In genomic region chr10:20890009-20890408, GRCh38 we compare ENCODE assay signal across 1 cellular context.
TF ChIP-seq lines count a peak whose summit lies in the region.

No MANE protein-coding gene starts in this region.

TF ChIP-seq in HEK293, 187 proteins besides CTCF, POLR2A, EP300 and RAD21 (continued from another document and continues in another):
- TF ChIP-seq ZBTB10 (tag by site-specific recombination; IDR thresholded peaks at IDR 0.05) (no peak), ZFP41 (tag by site-specific recombination; IDR thresholded peaks at IDR 0.05; ENCODE audit: borderline replicate concordance) (no peak), SCRT1 (tag by site-specific recombination; IDR thresholded peaks at IDR 0.05; ENCODE audit: borderline replicate concordance) (peak; percentile 53; the same call in 1 of the 2 replicates), KLF9 (tag by site-specific recombination; IDR thresholded peaks at IDR 0.05; ENCODE audit: low read depth) (no peak), ZEB2 (tag by site-specific recombination; IDR thresholded peaks at IDR 0.05) (no peak), ZNF639 (tag by site-specific recombination; IDR thresholded peaks at IDR 0.05) (peak; percentile 68), ZNF658 (tag by site-specific recombination; IDR thresholded peaks at IDR 0.05) (no peak), ZNF394 (tag by site-specific recombination; IDR thresholded peaks at IDR 0.05; ENCODE audit: borderline replicate concordance) (no peak), PATZ1 (tag by site-specific recombination; IDR thresholded peaks at IDR 0.05) (no peak), ZNF76 (tag by site-specific recombination; IDR thresholded peaks at IDR 0.05; ENCODE audit: borderline replicate concordance, low read depth) (no peak), ZNF701 (tag by site-specific recombination; IDR thresholded peaks at IDR 0.05) (no peak), TCF7L2 (IDR thresholded peaks at IDR 0.05; ENCODE audit: borderline replicate concordance, low read depth, low read length) (no peak), ZNF391 (tag by site-specific recombination; IDR thresholded peaks at IDR 0.05; ENCODE audit: borderline replicate concordance, low read depth) (peak; percentile 52; the same call in 1 of the 2 replicates), ZFP69B (tag by site-specific recombination; IDR thresholded peaks at IDR 0.05) (no peak), ZSCAN23 (tag by site-specific recombination; IDR thresholded peaks at IDR 0.05) (peak; percentile 65; the same call in 1 of the 2 replicates), MYNN (tag by site-specific recombination; IDR thresholded peaks at IDR 0.05; ENCODE audit: borderline replicate concordance) (no peak), KLF16 (tag by site-specific recombination; IDR thresholded peaks at IDR 0.05) (no peak), ZNF280D (tag by site-specific recombination; IDR thresholded peaks at IDR 0.05) (no peak), ZNF404 (tag by site-specific recombination; IDR thresholded peaks at IDR 0.05) (no peak), IKZF3 (tag by site-specific recombination; IDR thresholded peaks at IDR 0.05) (0 out of 2 replicates have a peak, but pooled peaks have one; percentile 33), ZFHX2 (tag by site-specific recombination; conservative IDR thresholded peaks at IDR 0.05) (no peak), ZBTB21 (tag by site-specific recombination; IDR thresholded peaks at IDR 0.05) (no peak), EGR2 (tag by site-specific recombination; IDR thresholded peaks at IDR 0.05; ENCODE audit: low read depth) (no peak), ZNF280C (tag by site-specific recombination; IDR thresholded peaks at IDR 0.05) (no peak), HOXC10 (CRISPR knock-in tag; IDR thresholded peaks at IDR 0.05) (no peak), BCL11A (tag by site-specific recombination; IDR thresholded peaks at IDR 0.05; ENCODE audit: low read depth) (no peak), ZNF155 (tag by site-specific recombination; IDR thresholded peaks at IDR 0.05) (no peak), ZSCAN30 (tag by site-specific recombination; IDR thresholded peaks at IDR 0.05) (no peak), SP7 (tag by site-specific recombination; IDR thresholded peaks at IDR 0.05) (no peak), ZBTB20 (tag by site-specific recombination; IDR thresholded peaks at IDR 0.05) (no peak), BCL11B (tag by site-specific recombination; IDR thresholded peaks at IDR 0.05; ENCODE audit: low read depth) (no peak), ZNF48 (tag by site-specific recombination; IDR thresholded peaks at IDR 0.05) (no peak), ZNF585B (tag by site-specific recombination; IDR thresholded peaks at IDR 0.05) (no peak), ZFP37 (tag by site-specific recombination; IDR thresholded peaks at IDR 0.05) (no peak), ZNF529 (tag by site-specific recombination; IDR thresholded peaks at IDR 0.05; ENCODE audit: insufficient replicate concordance) (no peak), ZNF138 (tag by site-specific recombination; IDR thresholded peaks at IDR 0.05; ENCODE audit: borderline replicate concordance) (no peak), ZNF10 (tag by site-specific recombination; IDR thresholded peaks at IDR 0.05) (no peak), ZNF473 (tag by site-specific recombination; IDR thresholded peaks at IDR 0.05) (no peak), RBAK (tag by site-specific recombination; IDR thresholded peaks at IDR 0.05) (no peak), ZNF23 (tag by site-specific recombination; IDR thresholded peaks at IDR 0.05; ENCODE audit: borderline replicate concordance) (no peak), KLF8 (tag by site-specific recombination; IDR thresholded peaks at IDR 0.05) (peak; percentile 34; the same call in 1 of the 2 replicates), ZNF311 (tag by site-specific recombination; IDR thresholded peaks at IDR 0.05; ENCODE audit: borderline replicate concordance) (no peak), ZNF555 (tag by site-specific recombination; conservative IDR thresholded peaks at IDR 0.05) (no peak), ZNF202 (tag by site-specific recombination; IDR thresholded peaks at IDR 0.05; ENCODE audit: borderline replicate concordance) (no peak), ZNF324 (tag by site-specific recombination; IDR thresholded peaks at IDR 0.05) (no peak), ZBTB44 (tag by site-specific recombination; IDR thresholded peaks at IDR 0.05) (no peak), TSHZ1 (tag by site-specific recombination; IDR thresholded peaks at IDR 0.05; ENCODE audit: borderline replicate concordance) (no peak; the same call in 1 of the 2 replicates), ZNF837 (tag by site-specific recombination; IDR thresholded peaks at IDR 0.05) (no peak), KLF10 (tag by site-specific recombination; IDR thresholded peaks at IDR 0.05) (no peak), BCL6B (tag by site-specific recombination; IDR thresholded peaks at IDR 0.05) (no peak), ZNF558 (tag by site-specific recombination; IDR thresholded peaks at IDR 0.05) (no peak), SP2 (tag by site-specific recombination; IDR thresholded peaks at IDR 0.05) (no peak)
